Comparison of ENCODE assay signal across 23 cellular contexts in the genomic region with DNA sequence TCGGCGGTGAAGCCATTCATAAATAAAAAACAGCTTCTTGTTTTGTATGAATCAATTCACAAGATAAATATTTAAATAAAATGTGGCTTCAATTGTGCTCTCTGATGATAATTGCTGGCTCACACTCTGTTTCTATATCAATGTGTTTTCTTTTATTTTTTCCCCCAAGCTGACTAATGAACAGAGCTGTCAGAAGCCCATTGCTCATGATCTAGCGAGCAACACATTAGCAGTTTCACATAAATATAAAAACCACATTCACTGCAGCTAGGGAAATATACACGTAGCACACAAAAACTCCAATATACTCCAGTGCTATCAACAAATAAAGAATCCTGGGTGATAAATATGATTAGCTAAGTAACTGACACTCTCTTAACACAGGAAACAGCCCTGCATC.
"Had no signal": no experiment of that assay in that cellular context is flagged by ENCODE, and none has a peak within 500 bp of the region (broad histone marks: within the 10 kb centered on the region; RNA-seq: fewer than 3 reads in every experiment).

No MANE protein-coding gene starts in this region.

- H3K9me3 ChIP-seq: colonic mucosa, esophagus squamous epithelium, left ventricle myocardium inferior, stomach, tibial artery, upper lobe of right lung had no signal

- H3K4me3 ChIP-seq: cardiac muscle cell, colonic mucosa, esophagus squamous epithelium, left ventricle myocardium inferior, stomach, tibial artery, upper lobe of right lung had no signal

- H3K27me3 ChIP-seq: colonic mucosa, esophagus squamous epithelium, foreskin keratinocyte, stomach, tibial artery, upper lobe of right lung had no signal

- H3K36me3 ChIP-seq: cardiac muscle cell, colonic mucosa, esophagus squamous epithelium, left ventricle myocardium inferior, stomach, tibial artery, upper lobe of right lung had no signal

- H3K27ac ChIP-seq: cardiac muscle cell, colonic mucosa, epithelial cell of prostate, foreskin keratinocyte, left ventricle myocardium inferior, tibial artery, upper lobe of right lung, VCaP had no signal

- DNase-seq: activated CD4-positive, alpha-beta T cell treated with anti-CD3 and anti-CD28 coated beads for 4 hours; activated CD4-positive, alpha-beta T cell treated with anti-CD3 and anti-CD28 coated beads, Interleukin-2, amount 50 U/mL, for 48 hours; activated CD8-positive, alpha-beta memory T cell treated with anti-CD3 and anti-CD28 coated beads, Interleukin-2, amount 50 U/mL, for 4 hours; activated gamma-delta T cell; activated naive CD4-positive, alpha-beta T cell treated with anti-CD3 and anti-CD28 coated beads, Interleukin-2, amount 50 U/mL, for 16 hours; activated T-cell treated with anti-CD3 and anti-CD28 coated beads, Interleukin-2, amount 50 U/mL, for 1 hour; cerebellar nuclear complex; colonic mucosa; effector CD8-positive, alpha-beta T cell; esophagus squamous epithelium; foreskin keratinocyte; left ventricle myocardium inferior; posterior cingulate gyrus; right cardiac atrium; stimulated activated CD4-positive, alpha-beta T cell treated with anti-CD3 and anti-CD28 coated beads, Interleukin-15, amount 100 ng/mL, for 24 hours; stimulated activated CD4-positive, alpha-beta T cell treated with anti-CD3 and anti-CD28 coated beads, Interleukin-2, amount 100 ng/mL, for 24 hours; stimulated activated naive B cell treated with anti-CD40 and anti-IgM and Interleukin-4, amounts not matched to agents 10 μg/mL and 1 μg/mL and 100 μg/mL, for 72 hours; stomach; upper lobe of right lung had no signal

- H3K4me1 ChIP-seq: colonic mucosa, foreskin keratinocyte, left ventricle myocardium inferior, tibial artery, upper lobe of right lung had no signal

- ATAC-seq: foreskin keratinocyte; right cardiac atrium; stimulated activated naive B cell treated with anti-CD40 and anti-IgM and Interleukin-4, amounts not matched to agents 10 μg/mL and 1 μg/mL and 100 μg/mL, for 72 hours; upper lobe of right lung had no signal
